Comparison of ENCODE assay signal across 9 cellular contexts in the genomic region with DNA sequence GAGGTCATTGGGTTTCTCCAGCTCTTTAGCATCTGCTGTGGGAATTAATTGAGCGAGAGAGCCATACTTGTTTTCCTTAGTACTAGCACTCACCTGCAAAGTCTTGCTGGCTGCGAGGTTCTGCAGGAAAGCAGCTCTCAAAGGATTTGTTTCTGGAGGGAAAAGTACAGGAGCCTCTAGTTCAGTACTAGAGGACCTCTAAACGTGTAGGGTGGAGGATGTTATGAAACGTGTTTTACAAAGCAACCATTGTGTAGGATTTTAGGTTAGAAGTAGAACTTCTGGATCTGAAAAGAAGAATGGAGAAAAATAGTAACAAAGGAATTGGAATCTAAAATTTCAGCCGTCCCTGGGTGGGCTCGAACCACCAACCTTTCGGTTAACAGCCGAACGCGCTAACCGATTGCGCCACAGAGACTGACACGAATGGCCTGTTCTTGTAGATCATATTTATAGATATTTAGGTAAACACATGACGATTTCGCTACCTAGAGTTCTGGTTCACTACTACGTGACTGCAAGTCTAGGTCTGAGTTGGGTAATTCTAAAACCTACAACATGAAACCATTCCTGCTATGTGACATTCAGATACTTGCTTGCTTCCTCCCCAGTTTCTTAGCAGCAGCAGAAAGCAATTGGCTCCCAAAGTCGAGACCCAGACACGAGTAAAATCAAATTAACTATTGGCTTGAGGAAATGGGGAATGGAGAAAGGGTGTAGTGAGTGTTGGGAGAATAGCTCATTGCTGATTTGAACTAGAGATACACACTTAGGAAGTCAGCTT.
DNase-seq lines count a peak whose midpoint lies in the region; ATAC-seq, FAIRE-seq and TF ChIP-seq lines count a peak whose summit lies in the region.
"Had no signal": no experiment of that assay in that cellular context is flagged by ENCODE, and none has a peak within 500 bp of the region (broad histone marks: within the 10 kb centered on the region; RNA-seq: fewer than 3 reads in every experiment).

No MANE protein-coding gene starts in this region.

- no peaks in the 10 kb centered on the region for H3K36me3 Mint-ChIP-seq in HFFc6 (ENCODE audit: low read depth)
- peaks cover 15% of the 10 kb centered on the region for H3K36me3 Mint-ChIP-seq in activated T-helper 17 cell treated with anti-CD3 and anti-CD28 coated beads, Interleukin-2, amount 50 U/mL, for 72 hours (ENCODE audit: low read depth)

- BruUV-seq in A673 (replicated peaks; lab: Mats Ljungman, UMichigan): no TSS peak

- H3K4me3 ChIP-seq in A673 (ENCODE audit: low read depth, low read length, poor library complexity, severe bottlenecking): peak overlapping the region; percentile 42
- H3K4me3 ChIP-seq: upper lobe of left lung had no signal

- no peaks in the 10 kb centered on the region for H3K36me3 ChIP-seq in A673 (ENCODE audit: insufficient read depth, low read length, poor library complexity, severe bottlenecking)
- H3K36me3 ChIP-seq: upper lobe of left lung had no signal

- DNase-seq in A673 (ENCODE audit: low spot score) (peak; percentile 73), HFFc6 (peak; percentile 62), left kidney (ENCODE audit: low read depth, low spot score) (peak; percentile 29), T1000 (lab: John Stamatoyannopoulos, UW) (no peak), GM12891 (ENCODE audit: insufficient read length, low spot score) (no peak)
- DNase-seq: upper lobe of left lung had no signal

- POLR2A ChIA-PET in A673 (lab: Charles Lee; ENCODE audit: low non-redundant PET): no interaction called here

- TF ChIP-seq POLR2A in GM12891 (IDR thresholded peaks at IDR 0.05; ENCODE audit: low read depth, low read length): no peak

- CTCF ChIA-PET in A673 (lab: Charles Lee): no interaction called here

- H3K27ac ChIP-seq in A673 (ENCODE audit: low read depth, low read length, poor library complexity, severe bottlenecking): no peak overlapping the region
- H3K27ac ChIP-seq: upper lobe of left lung had no signal

- no peaks in the 10 kb centered on the region for H3K9me3 ChIP-seq in A673 (ENCODE audit: low read depth, low read length, poor library complexity, severe bottlenecking)
- H3K9me3 ChIP-seq: upper lobe of left lung had no signal

- H3K27me3 Mint-ChIP-seq in HFFc6 (ENCODE audit: insufficient read depth): peaks cover 2% of the 10 kb centered on the region; the same call in 1 of the 2 replicates
- H3K27me3 Mint-ChIP-seq in activated T-helper 17 cell treated with anti-CD3 and anti-CD28 coated beads, Interleukin-2, amount 50 U/mL, for 72 hours: peaks cover 31% of the 10 kb centered on the region

- H3K27ac Mint-ChIP-seq in HFFc6: no peak overlapping the region; the same call in 1 of the 2 replicates
- H3K27ac Mint-ChIP-seq in activated T-helper 17 cell treated with anti-CD3 and anti-CD28 coated beads, Interleukin-2, amount 50 U/mL, for 72 hours: peak overlapping the region; percentile 76

- H3K4me1 ChIP-seq in A673 (ENCODE audit: insufficient read depth, low read length, poor library complexity, severe bottlenecking): no peaks in the 10 kb centered on the region

- no peaks in the 10 kb centered on the region for H3K9me3 Mint-ChIP-seq in HFFc6
- no peaks in the 10 kb centered on the region for H3K9me3 Mint-ChIP-seq in activated T-helper 17 cell treated with anti-CD3 and anti-CD28 coated beads, Interleukin-2, amount 50 U/mL, for 72 hours

- TF ChIP-seq CTCF in A673 (conservative IDR thresholded peaks at IDR 0.05; ENCODE audit: low read depth, low read length) (no peak), HFFc6 (IDR thresholded peaks at IDR 0.05) (no peak)

- no peaks in the 10 kb centered on the region for H3K27me3 ChIP-seq in A673 (replicated peaks; ENCODE audit: insufficient read depth, low read depth, low read length, poor library complexity)
- H3K27me3 ChIP-seq: upper lobe of left lung had no signal

- peaks cover 25% of the 10 kb centered on the region for H3K4me1 Mint-ChIP-seq in HFFc6 (ENCODE audit: low read depth)
- peaks cover 8% of the 10 kb centered on the region for H3K4me1 Mint-ChIP-seq in activated T-helper 17 cell treated with anti-CD3 and anti-CD28 coated beads, Interleukin-2, amount 50 U/mL, for 72 hours

- peak; percentile 68 for ATAC-seq in activated T-helper 17 cell treated with anti-CD3 and anti-CD28 coated beads, Interleukin-2, amount 50 U/mL, for 72 hours (replicated peaks)
- ATAC-seq in GM21619 (IDR thresholded peaks at IDR 0.05; ENCODE audit: unreplicated experiment) (no peak), HG03108 (IDR thresholded peaks at IDR 0.05; ENCODE audit: unreplicated experiment) (no peak)

- peak overlapping the region; percentile 78 for H3K4me3 Mint-ChIP-seq in HFFc6
- peak overlapping the region; percentile 29 for H3K4me3 Mint-ChIP-seq in activated T-helper 17 cell treated with anti-CD3 and anti-CD28 coated beads, Interleukin-2, amount 50 U/mL, for 72 hours

- FAIRE-seq in GM12891 (lab: Jason Lieb, UNC): no peak

- intact Hi-C loops in A673 (cut with micrococcal nuclease; ENCODE audit: unreplicated experiment): no loop called here

TF ChIP-seq in GM12891, 5 proteins besides CTCF, POLR2A, EP300 and RAD21:
- TF ChIP-seq PAX5 (IDR thresholded peaks at IDR 0.05; ENCODE audit: insufficient read depth, low read length, severe bottlenecking) (no peak), TAF1 (IDR thresholded peaks at IDR 0.05; ENCODE audit: low read depth, low read length) (no peak), POLR2AphosphoS5 (IDR thresholded peaks at IDR 0.05; ENCODE audit: low read depth, low read length) (no peak), SPI1 (IDR thresholded peaks at IDR 0.05; ENCODE audit: low read depth, low read length) (no peak), POU2F2 (IDR thresholded peaks at IDR 0.05; ENCODE audit: low read depth, low read length) (no peak)

Comparison
In these comparisons a context has a peak if more than half of its experiments do, and no peak if none do; other contexts are left out.
1. DNase-seq: peak in A673 (single experiment), HFFc6 (single experiment) and left kidney (single experiment); none in T1000 (single experiment) and GM12891 (single experiment).